ENCODE assay signal across 1 cellular context in genomic region chr12:89752331-89752730, GRCh38.
TF ChIP-seq lines count a peak whose summit lies in the region.

No MANE protein-coding gene starts in this region.

TF ChIP-seq in HepG2, 621 proteins besides CTCF, POLR2A, EP300 and RAD21 (continued from another document):
- TF ChIP-seq, protein P1, sequence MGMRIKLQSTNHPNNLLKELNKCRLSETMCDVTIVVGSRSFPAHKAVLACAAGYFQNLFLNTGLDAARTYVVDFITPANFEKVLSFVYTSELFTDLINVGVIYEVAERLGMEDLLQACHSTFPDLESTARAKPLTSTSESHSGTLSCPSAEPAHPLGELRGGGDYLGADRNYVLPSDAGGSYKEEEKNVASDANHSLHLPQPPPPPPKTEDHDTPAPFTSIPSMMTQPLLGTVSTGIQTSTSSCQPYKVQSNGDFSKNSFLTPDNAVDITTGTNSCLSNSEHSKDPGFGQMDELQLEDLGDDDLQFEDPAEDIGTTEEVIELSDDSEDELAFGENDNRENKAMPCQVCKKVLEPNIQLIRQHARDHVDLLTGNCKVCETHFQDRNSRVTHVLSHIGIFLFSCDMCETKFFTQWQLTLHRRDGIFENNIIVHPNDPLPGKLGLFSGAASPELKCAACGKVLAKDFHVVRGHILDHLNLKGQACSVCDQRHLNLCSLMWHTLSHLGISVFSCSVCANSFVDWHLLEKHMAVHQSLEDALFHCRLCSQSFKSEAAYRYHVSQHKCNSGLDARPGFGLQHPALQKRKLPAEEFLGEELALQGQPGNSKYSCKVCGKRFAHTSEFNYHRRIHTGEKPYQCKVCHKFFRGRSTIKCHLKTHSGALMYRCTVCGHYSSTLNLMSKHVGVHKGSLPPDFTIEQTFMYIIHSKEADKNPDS (CRISPR knock-in tag; IDR thresholded peaks at IDR 0.05), result no peak
- TF ChIP-seq CCAR2 (optimal IDR thresholded peaks at IDR 0.05; ENCODE audit: low read depth, low read length), result no peak
- no peak for TF ChIP-seq AGO2 (optimal IDR thresholded peaks at IDR 0.05; ENCODE audit: low read depth, low read length)
- no peak for TF ChIP-seq ZNF235 (CRISPR knock-in tag; IDR thresholded peaks at IDR 0.05; ENCODE audit: borderline replicate concordance)
- TF ChIP-seq TBX2 (CRISPR knock-in tag; IDR thresholded peaks at IDR 0.05; ENCODE audit: borderline replicate concordance), result no peak
- no peak for TF ChIP-seq NCOA5 (CRISPR knock-in tag; IDR thresholded peaks at IDR 0.05)
- TF ChIP-seq NFKB2 (CRISPR knock-in tag; IDR thresholded peaks at IDR 0.05; ENCODE audit: borderline replicate concordance), result no peak
- no peak for TF ChIP-seq ZNF484 (CRISPR knock-in tag; IDR thresholded peaks at IDR 0.05; ENCODE audit: borderline replicate concordance, low read depth)
- no peak for TF ChIP-seq HMGXB3 (CRISPR knock-in tag; IDR thresholded peaks at IDR 0.05; ENCODE audit: borderline replicate concordance)
- no peak for TF ChIP-seq FOSL1 (CRISPR knock-in tag; IDR thresholded peaks at IDR 0.05; ENCODE audit: borderline replicate concordance)
- TF ChIP-seq ZBTB34 (CRISPR knock-in tag; IDR thresholded peaks at IDR 0.05), result no peak
